15 cellular contexts compared by ENCODE assay signal in genomic region chr2:206713770-206714169, GRCh38. TPM values are rescaled to one million over a fixed set of nuclear protein-coding genes. Genes with fewer than 3 reads are reported as not detected.
DNase-seq lines count a peak whose midpoint lies in the region; ATAC-seq, FAIRE-seq and TF ChIP-seq lines count a peak whose summit lies in the region.
"Had no signal": no experiment of that assay in that cellular context is flagged by ENCODE, and none has a peak within 500 bp of the region (broad histone marks: within the 10 kb centered on the region; RNA-seq: fewer than 3 reads in every experiment).

No MANE protein-coding gene starts in this region.

- in situ Hi-C loops in HepG2 (cut with HindIII; ENCODE audit: extremely low pct_ligation_motif_present, low pct_unique_long_range_greater_than_20kb): no loop called here

- TF ChIP-seq CTCF in HepG2 (CRISPR knock-in tag; IDR thresholded peaks at IDR 0.05) (no peak), foreskin fibroblast (IDR thresholded peaks at IDR 0.05; ENCODE audit: low read depth, low read length) (no peak)

- FAIRE-seq in HepG2 (lab: Jason Lieb, UNC): no peak
- FAIRE-seq: D721Med, TTC549 had no signal

- no TSS peak for BruUV-seq in HepG2 (replicated peaks; lab: Mats Ljungman, UMichigan)

- DNase-seq in HepG2 (ENCODE audit: low spot score) (no peak), foreskin fibroblast (no peak), HK-2 (ENCODE audit: unreplicated experiment) (no peak), GM03348 (ENCODE audit: low spot score) (no peak), SW 1271 (lab: John Stamatoyannopoulos, UW) (no peak)
- DNase-seq: activated T-cell treated with anti-CD3 and anti-CD28 coated beads, Interleukin-2, amount 50 U/mL, for 72 hours; NCI-H1092 treated with DMSO at 0.1 percent for 48 hours; NCI-H82 had no signal

- 1% methylated on average over 3 of the region's 3 CpGs for WGBS in HepG2 (ENCODE audit: low lambda C conversion rate)

- H3K36me3 ChIP-seq in HepG2 (replicated peaks in 1 of 2; ENCODE audit: control insufficient read depth in 1 of 2, insufficient read depth in 2 of 2, low read length in 2 of 2): no peaks in the 10 kb centered on the region

- H3K79me2 ChIP-seq in HepG2 (ENCODE audit: insufficient read depth, low read length): no peaks in the 10 kb centered on the region
- H3K79me2 ChIP-seq: parathyroid adenoma had no signal

- no peaks in the 10 kb centered on the region for H3K4me1 ChIP-seq in HepG2 (ENCODE audit: insufficient read depth, low read length)
- H3K4me1 ChIP-seq: parathyroid adenoma had no signal

- intact Hi-C loops in HepG2 (cut with micrococcal nuclease; ENCODE audit: unreplicated experiment): no loop called here

- no peaks in the 10 kb centered on the region for H4K20me1 ChIP-seq in HepG2 (ENCODE audit: insufficient read depth, low read length)

- H3K27ac ChIP-seq in HepG2 (ENCODE audit: extremely low read length, insufficient read depth, low read length): no peak overlapping the region
- H3K27ac ChIP-seq: parathyroid adenoma had no signal

- CTCF ChIA-PET in HepG2 (lab: Yijun Ruan, JAX; ENCODE audit: low intra/inter-chr PET ratio, low total read pairs): no interaction called here

- no peaks in the 10 kb centered on the region for H3K27me3 ChIP-seq in HepG2 (ENCODE audit: control insufficient read depth in 1 of 2, insufficient read depth in 2 of 2, low read length in 2 of 2)

- H3K4me3 ChIP-seq in HepG2 (replicated peaks in 1 of 3; ENCODE audit: insufficient read depth in 1 of 3, low read depth in 2 of 3, low read length in 3 of 3): no peak overlapping the region
- H3K4me3 ChIP-seq in foreskin fibroblast (ENCODE audit: low read depth in 1 of 2, low read length in 2 of 2): no peak overlapping the region

- no peak for TF ChIP-seq POLR2A in HepG2 (IDR thresholded peaks at IDR 0.05; ENCODE audit: insufficient read depth in 1 of 2, low read depth in 2 of 2, low read length in 2 of 2)

- peak overlapping the region; percentile 43 for H3K4me2 ChIP-seq in HepG2 (ENCODE audit: low read depth, low read length)

- no peak for TF ChIP-seq EP300 in HepG2 (IDR thresholded peaks at IDR 0.05; ENCODE audit: low read depth in 2 of 2, low read length in 2 of 2)
- TF ChIP-seq EP300 in HepG2 (CRISPR knock-in tag; IDR thresholded peaks at IDR 0.05; ENCODE audit: borderline replicate concordance): no peak

- POLR2A ChIA-PET in HepG2 (lab: Yijun Ruan, JAX): no interaction called here

- H2AFZ ChIP-seq in HepG2 (ENCODE audit: low read length): peak overlapping the region; percentile 69
- H2AFZ ChIP-seq: parathyroid adenoma had no signal

- TF ChIP-seq RAD21 in HepG2 (CRISPR knock-in tag; IDR thresholded peaks at IDR 0.05): no peak

- no peak overlapping the region for H3K9ac ChIP-seq in HepG2 (ENCODE audit: insufficient read depth, low read depth, low read length)
- H3K9ac ChIP-seq: parathyroid adenoma had no signal

- ATAC-seq in GM18519 (IDR thresholded peaks at IDR 0.05; ENCODE audit: low FRiP score, unreplicated experiment) (peak; percentile 54), GM21825 (IDR thresholded peaks at IDR 0.05; ENCODE audit: unreplicated experiment) (peak; percentile 58), HG03469 (IDR thresholded peaks at IDR 0.05; ENCODE audit: unreplicated experiment) (peak; percentile 51), HepG2 (no peak; the same call in 2 of the 3 replicates)

- H3K9me3 ChIP-seq in HepG2 (ENCODE audit: low read length): no peaks in the 10 kb centered on the region

TF ChIP-seq in HepG2, 621 proteins besides CTCF, POLR2A, EP300 and RAD21 (continues in another document):
- TF ChIP-seq ZNF34 (CRISPR knock-in tag; IDR thresholded peaks at IDR 0.05; ENCODE audit: borderline replicate concordance) (no peak), E2F2 (CRISPR knock-in tag; IDR thresholded peaks at IDR 0.05; ENCODE audit: borderline replicate concordance) (no peak), POLR2G (IDR thresholded peaks at IDR 0.05; ENCODE audit: low read depth, low read length) (no peak)

RNA-seq across cellular contexts. Expression of gene DYTN, which starts 4.4 kb away (rescaled TPM):
- total RNA-seq in HepG2 (2016; rRNA removed; fragmentation: Illumina TruSeq; extraction: Trizol): not detected in 2 replicates
- not detected in 2 replicates for total RNA-seq in HepG2 (2016; cell fraction: cytosol; rRNA removed; fragmentation: Illumina TruSeq; extraction: Trizol; ENCODE audit: low read depth)
- not detected in 2 replicates for total RNA-seq in HepG2 (2016; cell fraction: insoluble cytoplasmic fraction; rRNA removed; fragmentation: Illumina TruSeq; extraction: Trizol)
- total RNA-seq in HepG2 (2016; cell fraction: membrane; rRNA removed; fragmentation: Illumina TruSeq; extraction: Trizol): not detected in 2 replicates
- not detected in 2 replicates for total RNA-seq in HepG2 (2016; cell fraction: nucleus; rRNA removed; fragmentation: Illumina TruSeq; extraction: Trizol)
- not detected in 2 replicates for polyA plus RNA-seq in HepG2 (2011; rRNA removed)
- not detected in 2 replicates for polyA plus RNA-seq in HepG2 (2011; cell fraction: cytosol; rRNA removed)
- polyA plus RNA-seq in HepG2 (2011; cell fraction: nucleus; rRNA removed): not detected in 2 replicates
- polyA plus RNA-seq in HepG2 (2012): not detected in 2 replicates
- polyA plus RNA-seq in HepG2 (2016; cell fraction: cytosol; fragmentation: Illumina TruSeq; extraction: Trizol; ENCODE audit: low read depth): not detected in 2 replicates
- polyA plus RNA-seq in HepG2 (2016; cell fraction: insoluble cytoplasmic fraction; fragmentation: Illumina TruSeq; extraction: Trizol; ENCODE audit: low read depth): not detected in 2 replicates
- not detected in 2 replicates for polyA plus RNA-seq in HepG2 (2016; cell fraction: membrane; fragmentation: Illumina TruSeq; extraction: Trizol; ENCODE audit: low read depth)
- not detected in 2 replicates for polyA plus RNA-seq in HepG2 (2016; cell fraction: nucleus; fragmentation: Illumina TruSeq; extraction: Trizol; ENCODE audit: insufficient read depth, low read depth)
- polyA minus RNA-seq in HepG2 (2011; rRNA and poly(A)+ RNA removed; ENCODE audit: low replicate concordance): not detected in 2 replicates
- polyA minus RNA-seq in HepG2 (2011; cell fraction: cytosol; rRNA and poly(A)+ RNA removed): not detected in 2 replicates
- polyA minus RNA-seq in HepG2 (2011; cell fraction: nucleus; rRNA and poly(A)+ RNA removed): not detected in 2 replicates
- total RNA-seq: activated T-cell treated with anti-CD3 and anti-CD28 coated beads, Interleukin-2, amount 50 U/mL, for 72 hours; urinary bladder had no signal
- polyA plus RNA-seq: urinary bladder had no signal

RNA-seq across cellular contexts. Expression of gene MDH1B, which starts 51.4 kb away (rescaled TPM):
- 0.86 and 0.91 TPM in 2 replicates for total RNA-seq in HepG2 (2016; rRNA removed; fragmentation: Illumina TruSeq; extraction: Trizol)
- 0.40 and 0.53 TPM in 2 replicates for total RNA-seq in HepG2 (2016; cell fraction: cytosol; rRNA removed; fragmentation: Illumina TruSeq; extraction: Trizol; ENCODE audit: low read depth)
- 0.82 and 1.1 TPM in 2 replicates for total RNA-seq in HepG2 (2016; cell fraction: insoluble cytoplasmic fraction; rRNA removed; fragmentation: Illumina TruSeq; extraction: Trizol)
- 0.83 and 0.87 TPM in 2 replicates for total RNA-seq in HepG2 (2016; cell fraction: membrane; rRNA removed; fragmentation: Illumina TruSeq; extraction: Trizol)
- 0.75 and 0.99 TPM in 2 replicates for total RNA-seq in HepG2 (2016; cell fraction: nucleus; rRNA removed; fragmentation: Illumina TruSeq; extraction: Trizol)
- polyA plus RNA-seq in HepG2 (2011; rRNA removed): 0.12 and 0.17 TPM in 2 replicates
- polyA plus RNA-seq in HepG2 (2011; cell fraction: cytosol; rRNA removed): 0.15 and 0.21 TPM in 2 replicates
- polyA plus RNA-seq in HepG2 (2011; cell fraction: nucleus; rRNA removed): 0.11 and 0.29 TPM in 2 replicates
- 0.41 and 0.60 TPM in 2 replicates for polyA plus RNA-seq in HepG2 (2012)
- polyA plus RNA-seq in HepG2 (2016; cell fraction: cytosol; fragmentation: Illumina TruSeq; extraction: Trizol; ENCODE audit: low read depth): 0.83 and 1.2 TPM in 2 replicates
- 0.97 and 0.99 TPM in 2 replicates for polyA plus RNA-seq in HepG2 (2016; cell fraction: insoluble cytoplasmic fraction; fragmentation: Illumina TruSeq; extraction: Trizol; ENCODE audit: low read depth)
- polyA plus RNA-seq in HepG2 (2016; cell fraction: membrane; fragmentation: Illumina TruSeq; extraction: Trizol; ENCODE audit: low read depth): 0.97 and 1.0 TPM in 2 replicates
- polyA plus RNA-seq in HepG2 (2016; cell fraction: nucleus; fragmentation: Illumina TruSeq; extraction: Trizol; ENCODE audit: insufficient read depth, low read depth): 0.60 and 0.85 TPM in 2 replicates
- polyA minus RNA-seq in HepG2 (2011; rRNA and poly(A)+ RNA removed; ENCODE audit: low replicate concordance): 0.07 and 0.26 TPM in 2 replicates
- polyA minus RNA-seq in HepG2 (2011; cell fraction: cytosol; rRNA and poly(A)+ RNA removed): not detected in 2 replicates
- polyA minus RNA-seq in HepG2 (2011; cell fraction: nucleus; rRNA and poly(A)+ RNA removed): 0.39 and 1.5 TPM in 2 replicates

RNA-seq across cellular contexts. Expression of gene FASTKD2, which starts 51.6 kb away (rescaled TPM):
- total RNA-seq in HepG2 (2016; rRNA removed; fragmentation: Illumina TruSeq; extraction: Trizol): 77.8 and 88.0 TPM in 2 replicates
- 6.6 and 7.0 TPM in 2 replicates for total RNA-seq in HepG2 (2016; cell fraction: cytosol; rRNA removed; fragmentation: Illumina TruSeq; extraction: Trizol; ENCODE audit: low read depth)
- total RNA-seq in HepG2 (2016; cell fraction: insoluble cytoplasmic fraction; rRNA removed; fragmentation: Illumina TruSeq; extraction: Trizol): 80.0 and 96.1 TPM in 2 replicates
- 15.3 and 17.0 TPM in 2 replicates for total RNA-seq in HepG2 (2016; cell fraction: membrane; rRNA removed; fragmentation: Illumina TruSeq; extraction: Trizol)
- total RNA-seq in HepG2 (2016; cell fraction: nucleus; rRNA removed; fragmentation: Illumina TruSeq; extraction: Trizol): 62.6 and 69.2 TPM in 2 replicates
- 34.9 and 41.1 TPM in 2 replicates for polyA plus RNA-seq in HepG2 (2011; rRNA removed)
- 20.1 and 29.6 TPM in 2 replicates for polyA plus RNA-seq in HepG2 (2011; cell fraction: cytosol; rRNA removed)
- polyA plus RNA-seq in HepG2 (2011; cell fraction: nucleus; rRNA removed): 25.1 and 26.3 TPM in 2 replicates
- 23.6 and 30.2 TPM in 2 replicates for polyA plus RNA-seq in HepG2 (2012)
- 2.6 and 2.9 TPM in 2 replicates for polyA plus RNA-seq in HepG2 (2016; cell fraction: cytosol; fragmentation: Illumina TruSeq; extraction: Trizol; ENCODE audit: low read depth)
- polyA plus RNA-seq in HepG2 (2016; cell fraction: insoluble cytoplasmic fraction; fragmentation: Illumina TruSeq; extraction: Trizol; ENCODE audit: low read depth): 50.6 and 52.6 TPM in 2 replicates
- polyA plus RNA-seq in HepG2 (2016; cell fraction: membrane; fragmentation: Illumina TruSeq; extraction: Trizol; ENCODE audit: low read depth): 4.7 and 5.5 TPM in 2 replicates
- 45.2 and 50.4 TPM in 2 replicates for polyA plus RNA-seq in HepG2 (2016; cell fraction: nucleus; fragmentation: Illumina TruSeq; extraction: Trizol; ENCODE audit: insufficient read depth, low read depth)
- 21.8 and 23.8 TPM in 2 replicates for polyA minus RNA-seq in HepG2 (2011; rRNA and poly(A)+ RNA removed; ENCODE audit: low replicate concordance)
- polyA minus RNA-seq in HepG2 (2011; cell fraction: cytosol; rRNA and poly(A)+ RNA removed): 21.4 and 22.1 TPM in 2 replicates
- 83.3 and 85.7 TPM in 2 replicates for polyA minus RNA-seq in HepG2 (2011; cell fraction: nucleus; rRNA and poly(A)+ RNA removed)
